8 cellular contexts compared by ENCODE assay signal in genomic region chr11:77188323-77188911, GRCh38.
DNase-seq lines count a peak whose midpoint lies in the region; ATAC-seq and TF ChIP-seq lines count a peak whose summit lies in the region.

No MANE protein-coding gene starts in this region.

- DNase-seq in Calu3 (peak; percentile 85), NCI-H748 (lab: John Stamatoyannopoulos, UW; ENCODE audit: unreplicated experiment) (peak; percentile 64), dorsolateral prefrontal cortex (peak; percentile 76 to 90 (median 84)), medulla oblongata (ENCODE audit: extremely low spot score) (peak; percentile 93)
- DNase-seq in activated CD4-positive, alpha-beta T cell treated with anti-CD3 and anti-CD28 coated beads, Interleukin-2, amount 50 U/mL, for 48 hours, result peak; percentile 75 to 83
- peak; percentile 48 to 54 for DNase-seq in stimulated activated CD8-positive, alpha-beta memory T cell treated with anti-CD3 and anti-CD28 coated beads, Interleukin-15, amount 100 ng/mL, for 48 hours (ENCODE audit: low read depth in 2 of 2)

- TF ChIP-seq CTCF in Calu3 (IDR thresholded peaks at IDR 0.05; ENCODE audit: unreplicated experiment) (peak; percentile 69), dorsolateral prefrontal cortex (IDR thresholded peaks at IDR 0.05 in 54 of 56, conservative IDR thresholded peaks at IDR 0.05 in 2 of 56; ENCODE audit: low read depth in 1 of 56, partially characterized antibody in 56 of 56) (peak; percentile 74 to 96 (median 92))

- BruUV-seq in Calu3 (replicated peaks; lab: Mats Ljungman, UMichigan), result no TSS peak

- no peak overlapping the region for H3K27ac Mint-ChIP-seq in Calu3 (ENCODE audit: unreplicated experiment)
- H3K27ac Mint-ChIP-seq in stimulated activated memory B cell treated with anti-CD40 and anti-IgM and Interleukin-4, amounts not matched to agents 10 μg/mL and 1 μg/mL and 100 μg/mL, for 72 hours, result no peak overlapping the region

- CTCF ChIA-PET in Calu3 (lab: Charles Lee), result interaction anchor here (1.2 to 1.6 kb wide), 4 partner anchors 13 to 269 kb away, joined by 3 to 5 read pairs (median 3); no protein-coding TSS in a partner anchor

- no peaks in the 10 kb centered on the region for H3K36me3 Mint-ChIP-seq in Calu3 (ENCODE audit: insufficient read depth, unreplicated experiment)
- H3K36me3 Mint-ChIP-seq in stimulated activated memory B cell treated with anti-CD40 and anti-IgM and Interleukin-4, amounts not matched to agents 10 μg/mL and 1 μg/mL and 100 μg/mL, for 72 hours, result no peaks in the 10 kb centered on the region

- no peaks in the 10 kb centered on the region for H3K9me3 Mint-ChIP-seq in Calu3 (ENCODE audit: low read depth, unreplicated experiment)
- H3K9me3 Mint-ChIP-seq in stimulated activated memory B cell treated with anti-CD40 and anti-IgM and Interleukin-4, amounts not matched to agents 10 μg/mL and 1 μg/mL and 100 μg/mL, for 72 hours, result no peaks in the 10 kb centered on the region

- no peaks in the 10 kb centered on the region for H3K27me3 ChIP-seq in dorsolateral prefrontal cortex

- peaks cover 17% of the 10 kb centered on the region for H3K27me3 Mint-ChIP-seq in Calu3 (ENCODE audit: unreplicated experiment)
- peaks cover 4% of the 10 kb centered on the region for H3K27me3 Mint-ChIP-seq in stimulated activated memory B cell treated with anti-CD40 and anti-IgM and Interleukin-4, amounts not matched to agents 10 μg/mL and 1 μg/mL and 100 μg/mL, for 72 hours

- no peak overlapping the region for H3K4me3 Mint-ChIP-seq in Calu3 (ENCODE audit: low read depth, unreplicated experiment)
- no peak overlapping the region for H3K4me3 Mint-ChIP-seq in stimulated activated memory B cell treated with anti-CD40 and anti-IgM and Interleukin-4, amounts not matched to agents 10 μg/mL and 1 μg/mL and 100 μg/mL, for 72 hours

- intact Hi-C loops in Calu3 (cut with micrococcal nuclease; ENCODE audit: unreplicated experiment), result loop anchor here (1.0 kb wide), 2 partner anchors 61 to 141 kb away; no protein-coding TSS in a partner anchor
- intact Hi-C loops in dorsolateral prefrontal cortex (cut with DNase I), result loop anchor here (1.0 to 5.0 kb wide), 3 partner anchors 61 to 142 kb away; no protein-coding TSS in a partner anchor

- ATAC-seq in HG03108 (IDR thresholded peaks at IDR 0.05; ENCODE audit: unreplicated experiment), result peak; percentile 52
- ATAC-seq in stimulated activated memory B cell treated with anti-CD40 and anti-IgM and Interleukin-4, amounts not matched to agents 10 μg/mL and 1 μg/mL and 100 μg/mL, for 72 hours, result no peak

- no peaks in the 10 kb centered on the region for H3K4me1 Mint-ChIP-seq in Calu3 (ENCODE audit: low read depth, unreplicated experiment)
- H3K4me1 Mint-ChIP-seq in stimulated activated memory B cell treated with anti-CD40 and anti-IgM and Interleukin-4, amounts not matched to agents 10 μg/mL and 1 μg/mL and 100 μg/mL, for 72 hours, result no peaks in the 10 kb centered on the region

- no peak overlapping the region for H3K27ac ChIP-seq in dorsolateral prefrontal cortex

- H3K4me3 ChIP-seq in dorsolateral prefrontal cortex, result no peak overlapping the region
